1 cellular context compared by ENCODE assay signal in the genomic region with DNA sequence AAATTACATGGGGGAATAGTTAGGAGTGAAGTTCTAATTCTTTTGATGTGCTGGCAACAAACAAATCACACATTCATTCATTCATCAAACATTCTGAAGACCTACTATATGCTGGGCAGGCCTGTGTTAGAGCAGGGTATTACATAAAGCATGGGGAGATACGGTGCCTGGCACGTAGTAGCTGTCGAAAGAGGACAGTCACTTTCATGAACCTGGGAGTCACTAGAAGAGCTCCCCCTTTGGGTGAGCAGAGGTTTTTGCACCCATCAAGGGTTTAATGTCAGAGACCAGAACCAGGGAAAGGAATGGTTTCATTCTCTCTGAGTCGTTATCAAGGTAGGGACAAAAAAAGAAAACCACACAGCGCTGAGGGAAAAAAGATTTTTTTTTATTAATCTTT.
TF ChIP-seq lines count a peak whose summit lies in the region.

No MANE protein-coding gene starts in this region.

TF ChIP-seq in HepG2, 621 proteins besides CTCF, POLR2A, EP300 and RAD21 (continued from another document):
- TF ChIP-seq, protein P1, sequence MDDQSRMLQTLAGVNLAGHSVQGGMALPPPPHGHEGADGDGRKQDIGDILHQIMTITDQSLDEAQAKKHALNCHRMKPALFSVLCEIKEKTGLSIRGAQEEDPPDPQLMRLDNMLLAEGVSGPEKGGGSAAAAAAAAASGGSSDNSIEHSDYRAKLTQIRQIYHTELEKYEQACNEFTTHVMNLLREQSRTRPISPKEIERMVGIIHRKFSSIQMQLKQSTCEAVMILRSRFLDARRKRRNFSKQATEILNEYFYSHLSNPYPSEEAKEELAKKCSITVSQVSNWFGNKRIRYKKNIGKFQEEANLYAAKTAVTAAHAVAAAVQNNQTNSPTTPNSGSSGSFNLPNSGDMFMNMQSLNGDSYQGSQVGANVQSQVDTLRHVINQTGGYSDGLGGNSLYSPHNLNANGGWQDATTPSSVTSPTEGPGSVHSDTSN (CRISPR knock-in tag; IDR thresholded peaks at IDR 0.05; ENCODE audit: borderline replicate concordance) = no peak
- TF ChIP-seq MYNN (CRISPR knock-in tag; IDR thresholded peaks at IDR 0.05; ENCODE audit: low read depth) = no peak
- TF ChIP-seq ZKSCAN1 (IDR thresholded peaks at IDR 0.05; ENCODE audit: low read length) = 0 out of 2 replicates have a peak, but pooled peaks have one; percentile 50
- no peak for TF ChIP-seq GABPB1 (CRISPR knock-in tag; IDR thresholded peaks at IDR 0.05)
- TF ChIP-seq ZFYVE20 (CRISPR knock-in tag; IDR thresholded peaks at IDR 0.05; ENCODE audit: borderline replicate concordance, low read depth) = no peak
- no peak for TF ChIP-seq ZFP90 (CRISPR knock-in tag; IDR thresholded peaks at IDR 0.05; ENCODE audit: borderline replicate concordance)
- no peak for TF ChIP-seq MZF1 (CRISPR knock-in tag; IDR thresholded peaks at IDR 0.05; ENCODE audit: borderline replicate concordance)
- no peak for TF ChIP-seq IRX3 (CRISPR knock-in tag; IDR thresholded peaks at IDR 0.05; ENCODE audit: borderline replicate concordance, low read depth)
- no peak for TF ChIP-seq SALL1 (CRISPR knock-in tag; IDR thresholded peaks at IDR 0.05)
- no peak for TF ChIP-seq GFI1 (CRISPR knock-in tag; IDR thresholded peaks at IDR 0.05; ENCODE audit: borderline replicate concordance)
- no peak for TF ChIP-seq ZNF256 (CRISPR knock-in tag; conservative IDR thresholded peaks at IDR 0.05)
- no peak for TF ChIP-seq RARG (CRISPR knock-in tag; IDR thresholded peaks at IDR 0.05; ENCODE audit: low read depth)
- TF ChIP-seq FOXA1 (IDR thresholded peaks at IDR 0.05) = no peak
- TF ChIP-seq FOXA1 (CRISPR knock-in tag; IDR thresholded peaks at IDR 0.05) = no peak
- TF ChIP-seq SMC3 (IDR thresholded peaks at IDR 0.05; ENCODE audit: low read length) = peak; percentile 22; the same call in 1 of the 2 replicates
- TF ChIP-seq PAF1 (CRISPR knock-in tag; IDR thresholded peaks at IDR 0.05) = no peak
